Comparison of ENCODE assay signal across 1 cellular context in the genomic region with DNA sequence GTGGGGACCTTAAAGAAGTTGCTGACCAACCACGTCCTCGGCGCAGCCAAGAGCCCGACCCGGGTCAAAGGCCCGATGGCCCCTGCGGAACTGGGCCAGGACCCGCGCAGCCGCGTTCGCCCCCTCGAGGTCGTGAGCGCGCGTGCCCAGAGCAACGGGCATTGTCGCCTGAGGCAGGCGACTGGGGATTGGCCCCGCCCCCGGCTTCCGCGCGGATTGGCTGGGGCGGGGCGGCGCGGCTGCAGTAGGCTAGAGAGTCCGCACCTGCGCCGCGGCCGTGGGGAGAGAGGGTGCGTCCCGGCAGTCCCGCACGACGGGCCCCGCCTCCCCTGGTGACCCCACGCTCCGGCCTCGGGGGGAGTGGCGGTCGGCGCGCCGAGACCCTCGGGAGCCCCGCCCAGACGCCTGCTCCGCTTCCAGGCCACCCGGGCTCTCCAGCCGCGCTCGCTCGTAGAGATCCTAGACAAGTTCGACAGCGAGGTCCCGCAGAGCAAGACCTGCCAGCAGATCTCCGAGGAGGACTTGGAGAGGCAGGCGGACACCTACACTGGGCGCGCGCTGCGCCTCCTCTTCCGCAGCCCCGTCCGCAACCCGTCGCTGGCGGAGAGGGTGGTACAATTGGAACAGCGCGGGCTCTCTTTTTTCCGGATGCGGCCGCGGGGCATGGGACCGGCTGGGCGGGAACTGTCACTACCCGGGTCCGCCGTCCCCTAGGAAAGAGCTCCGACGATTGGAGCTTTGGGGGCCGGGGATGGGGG.
A peak's percentile ranks its signal among the peaks of the same experiment; 100 is the strongest.
TF ChIP-seq lines count a peak whose summit lies in the region.

No MANE protein-coding gene starts in this region.

TF ChIP-seq in K562, 482 proteins besides CTCF, POLR2A, EP300 and RAD21 (continued from another document and continues in another):
- TF ChIP-seq, protein P1, sequence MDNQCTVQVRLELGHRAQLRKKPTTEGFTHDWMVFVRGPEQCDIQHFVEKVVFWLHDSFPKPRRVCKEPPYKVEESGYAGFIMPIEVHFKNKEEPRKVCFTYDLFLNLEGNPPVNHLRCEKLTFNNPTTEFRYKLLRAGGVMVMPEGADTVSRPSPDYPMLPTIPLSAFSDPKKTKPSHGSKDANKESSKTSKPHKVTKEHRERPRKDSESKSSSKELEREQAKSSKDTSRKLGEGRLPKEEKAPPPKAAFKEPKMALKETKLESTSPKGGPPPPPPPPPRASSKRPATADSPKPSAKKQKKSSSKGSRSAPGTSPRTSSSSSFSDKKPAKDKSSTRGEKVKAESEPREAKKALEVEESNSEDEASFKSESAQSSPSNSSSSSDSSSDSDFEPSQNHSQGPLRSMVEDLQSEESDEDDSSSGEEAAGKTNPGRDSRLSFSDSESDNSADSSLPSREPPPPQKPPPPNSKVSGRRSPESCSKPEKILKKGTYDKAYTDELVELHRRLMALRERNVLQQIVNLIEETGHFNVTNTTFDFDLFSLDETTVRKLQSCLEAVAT (IDR thresholded peaks at IDR 0.05) = no peak
- no peak for TF ChIP-seq ZNF695 (CRISPR knock-in tag; IDR thresholded peaks at IDR 0.05)
- TF ChIP-seq KAT2B (IDR thresholded peaks at IDR 0.05; ENCODE audit: low read depth, low read length) = no peak
- TF ChIP-seq, protein P2, sequence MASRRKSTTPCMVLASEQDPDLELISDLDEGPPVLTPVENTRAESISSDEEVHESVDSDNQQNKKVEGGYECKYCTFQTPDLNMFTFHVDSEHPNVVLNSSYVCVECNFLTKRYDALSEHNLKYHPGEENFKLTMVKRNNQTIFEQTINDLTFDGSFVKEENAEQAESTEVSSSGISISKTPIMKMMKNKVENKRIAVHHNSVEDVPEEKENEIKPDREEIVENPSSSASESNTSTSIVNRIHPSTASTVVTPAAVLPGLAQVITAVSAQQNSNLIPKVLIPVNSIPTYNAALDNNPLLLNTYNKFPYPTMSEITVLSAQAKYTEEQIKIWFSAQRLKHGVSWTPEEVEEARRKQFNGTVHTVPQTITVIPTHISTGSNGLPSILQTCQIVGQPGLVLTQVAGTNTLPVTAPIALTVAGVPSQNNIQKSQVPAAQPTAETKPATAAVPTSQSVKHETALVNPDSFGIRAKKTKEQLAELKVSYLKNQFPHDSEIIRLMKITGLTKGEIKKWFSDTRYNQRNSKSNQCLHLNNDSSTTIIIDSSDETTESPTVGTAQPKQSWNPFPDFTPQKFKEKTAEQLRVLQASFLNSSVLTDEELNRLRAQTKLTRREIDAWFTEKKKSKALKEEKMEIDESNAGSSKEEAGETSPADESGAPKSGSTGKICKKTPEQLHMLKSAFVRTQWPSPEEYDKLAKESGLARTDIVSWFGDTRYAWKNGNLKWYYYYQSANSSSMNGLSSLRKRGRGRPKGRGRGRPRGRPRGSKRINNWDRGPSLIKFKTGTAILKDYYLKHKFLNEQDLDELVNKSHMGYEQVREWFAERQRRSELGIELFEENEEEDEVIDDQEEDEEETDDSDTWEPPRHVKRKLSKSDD (conservative IDR thresholded peaks at IDR 0.05; ENCODE audit: low read length) = peak; percentile 91
- no peak for TF ChIP-seq PML (IDR thresholded peaks at IDR 0.05; ENCODE audit: low read length)
- no peak for TF ChIP-seq BCL6 (CRISPR knock-in tag; IDR thresholded peaks at IDR 0.05)
- no peak for TF ChIP-seq ZNF175 (CRISPR knock-in tag; IDR thresholded peaks at IDR 0.05; ENCODE audit: low read depth)
- no peak for TF ChIP-seq ZSCAN29 (IDR thresholded peaks at IDR 0.05)
- TF ChIP-seq ELF4 (CRISPR knock-in tag; IDR thresholded peaks at IDR 0.05) = no peak
- TF ChIP-seq, protein P3, sequence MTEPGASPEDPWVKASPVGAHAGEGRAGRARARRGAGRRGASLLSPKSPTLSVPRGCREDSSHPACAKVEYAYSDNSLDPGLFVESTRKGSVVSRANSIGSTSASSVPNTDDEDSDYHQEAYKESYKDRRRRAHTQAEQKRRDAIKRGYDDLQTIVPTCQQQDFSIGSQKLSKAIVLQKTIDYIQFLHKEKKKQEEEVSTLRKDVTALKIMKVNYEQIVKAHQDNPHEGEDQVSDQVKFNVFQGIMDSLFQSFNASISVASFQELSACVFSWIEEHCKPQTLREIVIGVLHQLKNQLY (CRISPR knock-in tag; conservative IDR thresholded peaks at IDR 0.05) = peak in 1 of 2 experiments; percentile 26; a peak in 2 of 4 replicates
- TF ChIP-seq, protein P4, sequence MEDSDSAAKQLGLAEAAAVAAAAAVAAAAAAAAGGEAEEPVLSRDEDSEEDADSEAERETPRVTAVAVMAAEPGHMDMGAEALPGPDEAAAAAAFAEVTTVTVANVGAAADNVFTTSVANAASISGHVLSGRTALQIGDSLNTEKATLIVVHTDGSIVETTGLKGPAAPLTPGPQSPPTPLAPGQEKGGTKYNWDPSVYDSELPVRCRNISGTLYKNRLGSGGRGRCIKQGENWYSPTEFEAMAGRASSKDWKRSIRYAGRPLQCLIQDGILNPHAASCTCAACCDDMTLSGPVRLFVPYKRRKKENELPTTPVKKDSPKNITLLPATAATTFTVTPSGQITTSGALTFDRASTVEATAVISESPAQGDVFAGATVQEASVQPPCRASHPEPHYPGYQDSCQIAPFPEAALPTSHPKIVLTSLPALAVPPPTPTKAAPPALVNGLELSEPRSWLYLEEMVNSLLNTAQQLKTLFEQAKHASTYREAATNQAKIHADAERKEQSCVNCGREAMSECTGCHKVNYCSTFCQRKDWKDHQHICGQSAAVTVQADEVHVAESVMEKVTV (CRISPR knock-in tag; IDR thresholded peaks at IDR 0.05) = no peak
- TF ChIP-seq PTBP1 (IDR thresholded peaks at IDR 0.05; ENCODE audit: low read depth, low read length) = no peak
- TF ChIP-seq ILK (tag; IDR thresholded peaks at IDR 0.05; ENCODE audit: borderline replicate concordance, low read depth) = no peak
- no peak for TF ChIP-seq SMARCA5 (IDR thresholded peaks at IDR 0.05)
- TF ChIP-seq ZKSCAN1 (IDR thresholded peaks at IDR 0.05; ENCODE audit: low read depth, low read length) = peak; percentile 70
- TF ChIP-seq ZNF830 (CRISPR knock-in tag; IDR thresholded peaks at IDR 0.05) = no peak
- no peak for TF ChIP-seq ZNF77 (CRISPR knock-in tag; IDR thresholded peaks at IDR 0.05)
- TF ChIP-seq KLF13 (tag; IDR thresholded peaks at IDR 0.05; ENCODE audit: borderline replicate concordance, low read depth) = peak; percentile 92
- no peak for TF ChIP-seq TSC22D4 (tag; IDR thresholded peaks at IDR 0.05)
- TF ChIP-seq TCF7L2 (IDR thresholded peaks at IDR 0.05; ENCODE audit: low read depth, low read length) = no peak; the same call in none of the 2 replicates
- TF ChIP-seq DNMT1 (IDR thresholded peaks at IDR 0.05) = no peak
- no peak for TF ChIP-seq ZNF644 (tag; IDR thresholded peaks at IDR 0.05; ENCODE audit: low read depth)
- TF ChIP-seq, protein P5, sequence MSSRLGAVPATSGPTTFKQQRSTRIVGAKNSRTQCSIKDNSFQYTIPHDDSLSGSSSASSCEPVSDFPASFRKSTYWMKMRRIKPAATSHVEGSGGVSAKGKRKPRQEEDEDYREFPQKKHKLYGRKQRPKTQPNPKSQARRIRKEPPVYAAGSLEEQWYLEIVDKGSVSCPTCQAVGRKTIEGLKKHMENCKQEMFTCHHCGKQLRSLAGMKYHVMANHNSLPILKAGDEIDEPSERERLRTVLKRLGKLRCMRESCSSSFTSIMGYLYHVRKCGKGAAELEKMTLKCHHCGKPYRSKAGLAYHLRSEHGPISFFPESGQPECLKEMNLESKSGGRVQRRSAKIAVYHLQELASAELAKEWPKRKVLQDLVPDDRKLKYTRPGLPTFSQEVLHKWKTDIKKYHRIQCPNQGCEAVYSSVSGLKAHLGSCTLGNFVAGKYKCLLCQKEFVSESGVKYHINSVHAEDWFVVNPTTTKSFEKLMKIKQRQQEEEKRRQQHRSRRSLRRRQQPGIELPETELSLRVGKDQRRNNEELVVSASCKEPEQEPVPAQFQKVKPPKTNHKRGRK (tag; IDR thresholded peaks at IDR 0.05) = no peak; the same call in 1 of the 2 replicates
- no peak for TF ChIP-seq DPF2 (IDR thresholded peaks at IDR 0.05)
- TF ChIP-seq ZNF766 (CRISPR knock-in tag; conservative IDR thresholded peaks at IDR 0.05) = no peak
- TF ChIP-seq PHB (CRISPR knock-in tag; IDR thresholded peaks at IDR 0.05) = no peak
- no peak for TF ChIP-seq ZNF239 (CRISPR knock-in tag; IDR thresholded peaks at IDR 0.05)
- TF ChIP-seq HNRNPUL1 (IDR thresholded peaks at IDR 0.05; ENCODE audit: low read length) = no peak
- no peak for TF ChIP-seq YBX1 (IDR thresholded peaks at IDR 0.05)
- TF ChIP-seq, protein P6, sequence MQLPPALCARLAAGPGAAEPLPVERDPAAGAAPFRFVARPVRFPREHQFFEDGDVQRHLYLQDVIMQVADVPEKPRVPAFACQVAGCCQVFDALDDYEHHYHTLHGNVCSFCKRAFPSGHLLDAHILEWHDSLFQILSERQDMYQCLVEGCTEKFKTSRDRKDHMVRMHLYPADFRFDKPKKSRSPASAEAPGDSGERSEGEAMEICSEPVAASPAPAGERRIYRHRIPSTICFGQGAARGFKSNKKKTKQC (CRISPR knock-in tag; IDR thresholded peaks at IDR 0.05) = no peak
- no peak for TF ChIP-seq ZNF165 (CRISPR knock-in tag; IDR thresholded peaks at IDR 0.05; ENCODE audit: borderline replicate concordance)
- TF ChIP-seq, protein P7, sequence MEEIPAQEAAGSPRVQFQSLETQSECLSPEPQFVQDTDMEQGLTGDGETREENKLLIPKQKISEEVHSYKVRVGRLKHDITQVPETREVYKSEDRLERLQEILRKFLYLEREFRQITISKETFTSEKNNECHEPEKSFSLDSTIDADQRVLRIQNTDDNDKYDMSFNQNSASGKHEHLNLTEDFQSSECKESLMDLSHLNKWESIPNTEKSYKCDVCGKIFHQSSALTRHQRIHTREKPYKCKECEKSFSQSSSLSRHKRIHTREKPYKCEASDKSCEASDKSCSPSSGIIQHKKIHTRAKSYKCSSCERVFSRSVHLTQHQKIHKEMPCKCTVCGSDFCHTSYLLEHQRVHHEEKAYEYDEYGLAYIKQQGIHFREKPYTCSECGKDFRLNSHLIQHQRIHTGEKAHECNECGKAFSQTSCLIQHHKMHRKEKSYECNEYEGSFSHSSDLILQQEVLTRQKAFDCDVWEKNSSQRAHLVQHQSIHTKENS (CRISPR knock-in tag; IDR thresholded peaks at IDR 0.05) = no peak
- no peak for TF ChIP-seq MTA1 (IDR thresholded peaks at IDR 0.05; ENCODE audit: borderline replicate concordance)
- no peak for TF ChIP-seq FOXK1 (CRISPR knock-in tag; IDR thresholded peaks at IDR 0.05; ENCODE audit: borderline replicate concordance)
- TF ChIP-seq NFXL1 (CRISPR knock-in tag; IDR thresholded peaks at IDR 0.05) = no peak
- TF ChIP-seq, protein P8, sequence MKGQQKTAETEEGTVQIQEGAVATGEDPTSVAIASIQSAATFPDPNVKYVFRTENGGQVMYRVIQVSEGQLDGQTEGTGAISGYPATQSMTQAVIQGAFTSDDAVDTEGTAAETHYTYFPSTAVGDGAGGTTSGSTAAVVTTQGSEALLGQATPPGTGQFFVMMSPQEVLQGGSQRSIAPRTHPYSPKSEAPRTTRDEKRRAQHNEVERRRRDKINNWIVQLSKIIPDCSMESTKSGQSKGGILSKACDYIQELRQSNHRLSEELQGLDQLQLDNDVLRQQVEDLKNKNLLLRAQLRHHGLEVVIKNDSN (CRISPR knock-in tag; IDR thresholded peaks at IDR 0.05) = no peak
- TF ChIP-seq SOX6 (IDR thresholded peaks at IDR 0.05) = no peak
- TF ChIP-seq TEAD1 (CRISPR knock-in tag; IDR thresholded peaks at IDR 0.05) = no peak
- TF ChIP-seq SRSF1 (IDR thresholded peaks at IDR 0.05; ENCODE audit: low read depth, low read length) = no peak
- no peak for TF ChIP-seq SETDB1 (IDR thresholded peaks at IDR 0.05; ENCODE audit: low read length)
- TF ChIP-seq HDAC8 (tag; IDR thresholded peaks at IDR 0.05) = no peak
- no peak for TF ChIP-seq SRSF7 (optimal IDR thresholded peaks at IDR 0.05; ENCODE audit: low read depth, low read length)
- TF ChIP-seq BHLHE40 (IDR thresholded peaks at IDR 0.05; ENCODE audit: low read length) = peak; percentile 97
- TF ChIP-seq ZNF436 (CRISPR knock-in tag; IDR thresholded peaks at IDR 0.05) = no peak
- TF ChIP-seq NEUROD1 (IDR thresholded peaks at IDR 0.05; ENCODE audit: borderline replicate concordance, low read depth, low read length, partially characterized antibody) = peak; percentile 56
- no peak for TF ChIP-seq KDM5B (IDR thresholded peaks at IDR 0.05; ENCODE audit: insufficient replicate concordance, low read depth, low read length)
- no peak for TF ChIP-seq CAMTA2 (CRISPR knock-in tag; conservative IDR thresholded peaks at IDR 0.05)
- peak; percentile 100 for TF ChIP-seq POLR2AphosphoS2 (IDR thresholded peaks at IDR 0.05; ENCODE audit: low read length)
- no peak for TF ChIP-seq HNRNPL (IDR thresholded peaks at IDR 0.05; ENCODE audit: low read depth, low read length)
- TF ChIP-seq SRF (CRISPR knock-in tag; IDR thresholded peaks at IDR 0.05) = no peak
- TF ChIP-seq RBBP5 (IDR thresholded peaks at IDR 0.05; ENCODE audit: borderline replicate concordance, insufficient read depth, low read length, poor library complexity, severe bottlenecking) = no peak
- TF ChIP-seq, protein P9, sequence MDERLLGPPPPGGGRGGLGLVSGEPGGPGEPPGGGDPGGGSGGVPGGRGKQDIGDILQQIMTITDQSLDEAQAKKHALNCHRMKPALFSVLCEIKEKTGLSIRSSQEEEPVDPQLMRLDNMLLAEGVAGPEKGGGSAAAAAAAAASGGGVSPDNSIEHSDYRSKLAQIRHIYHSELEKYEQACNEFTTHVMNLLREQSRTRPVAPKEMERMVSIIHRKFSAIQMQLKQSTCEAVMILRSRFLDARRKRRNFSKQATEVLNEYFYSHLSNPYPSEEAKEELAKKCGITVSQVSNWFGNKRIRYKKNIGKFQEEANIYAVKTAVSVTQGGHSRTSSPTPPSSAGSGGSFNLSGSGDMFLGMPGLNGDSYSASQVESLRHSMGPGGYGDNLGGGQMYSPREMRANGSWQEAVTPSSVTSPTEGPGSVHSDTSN (CRISPR knock-in tag; IDR thresholded peaks at IDR 0.05; ENCODE audit: low read depth) = no peak
- TF ChIP-seq, protein P9 (tag; conservative IDR thresholded peaks at IDR 0.05; ENCODE audit: low read depth) = no peak
- TF ChIP-seq TCF3 (CRISPR knock-in tag; IDR thresholded peaks at IDR 0.05) = no peak
